Comparison of ENCODE assay signal across 21 cellular contexts in the genomic region with DNA sequence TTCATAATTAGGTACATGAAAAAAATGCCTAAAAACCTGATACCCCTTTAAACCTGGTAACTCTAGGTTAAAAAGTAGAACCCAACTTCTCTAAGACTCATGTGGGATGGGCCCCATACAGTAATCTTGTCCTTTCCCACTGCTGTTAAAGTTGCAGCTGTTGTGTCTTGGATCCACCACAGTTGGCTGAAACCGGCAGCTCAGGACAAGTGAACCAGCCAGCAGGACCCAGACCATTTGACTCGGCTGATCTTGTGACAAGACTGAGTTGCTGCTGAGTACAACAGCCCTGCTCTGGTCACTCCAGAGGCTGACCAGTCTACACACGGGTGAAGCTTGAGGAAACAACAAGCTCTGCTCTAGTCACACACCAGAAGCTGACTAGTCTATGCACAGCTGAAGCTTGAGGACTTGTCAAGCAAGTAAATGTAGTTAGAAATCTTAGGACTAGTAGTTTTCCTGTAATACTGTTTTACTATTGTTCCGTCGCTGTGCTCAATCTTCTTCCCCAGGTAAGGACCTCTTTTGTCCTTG.
"Had no signal": no experiment of that assay in that cellular context is flagged by ENCODE, and none has a peak within 500 bp of the region (broad histone marks: within the 10 kb centered on the region; RNA-seq: fewer than 3 reads in every experiment).

No MANE protein-coding gene starts in this region.

- H3K36me3 ChIP-seq: neutrophil, right atrium auricular region, thoracic aorta, transverse colon had no signal

- H3K36me3 Mint-ChIP-seq: naive thymus-derived CD4-positive, alpha-beta T cell; stimulated activated naive B cell treated with anti-CD40 and anti-IgM and Interleukin-4, amounts not matched to agents 10 μg/mL and 1 μg/mL and 100 μg/mL, for 72 hours had no signal

- H2AFZ ChIP-seq: hepatocyte had no signal

- H3K4me3 ChIP-seq: coronary artery, hepatocyte, lung, right atrium auricular region, thoracic aorta, transverse colon had no signal

- H3K9me3 ChIP-seq: neutrophil, right atrium auricular region, thoracic aorta, transverse colon had no signal

- H3K27ac ChIP-seq: coronary artery, foreskin keratinocyte, hepatocyte, neutrophil, right atrium auricular region, thoracic aorta, transverse colon had no signal

- H3K9me3 Mint-ChIP-seq: naive thymus-derived CD4-positive, alpha-beta T cell; stimulated activated naive B cell treated with anti-CD40 and anti-IgM and Interleukin-4, amounts not matched to agents 10 μg/mL and 1 μg/mL and 100 μg/mL, for 72 hours; stimulated activated naive CD8-positive, alpha-beta T cell treated with anti-CD3 and anti-CD28 coated beads, Interleukin-15, amount 100 ng/mL, for 72 hours had no signal

- H3K4me1 Mint-ChIP-seq: endodermal cell; naive thymus-derived CD4-positive, alpha-beta T cell; stimulated activated naive B cell treated with anti-CD40 and anti-IgM and Interleukin-4, amounts not matched to agents 10 μg/mL and 1 μg/mL and 100 μg/mL, for 72 hours; stimulated activated naive CD8-positive, alpha-beta T cell treated with anti-CD3 and anti-CD28 coated beads, Interleukin-15, amount 100 ng/mL, for 72 hours had no signal

- H3K27ac Mint-ChIP-seq: endodermal cell; naive thymus-derived CD4-positive, alpha-beta T cell; stimulated activated naive B cell treated with anti-CD40 and anti-IgM and Interleukin-4, amounts not matched to agents 10 μg/mL and 1 μg/mL and 100 μg/mL, for 72 hours; stimulated activated naive CD8-positive, alpha-beta T cell treated with anti-CD3 and anti-CD28 coated beads, Interleukin-15, amount 100 ng/mL, for 72 hours had no signal

- H3K4me1 ChIP-seq: foreskin keratinocyte had no signal

- H3K4me3 Mint-ChIP-seq: endodermal cell; naive thymus-derived CD4-positive, alpha-beta T cell; stimulated activated naive B cell treated with anti-CD40 and anti-IgM and Interleukin-4, amounts not matched to agents 10 μg/mL and 1 μg/mL and 100 μg/mL, for 72 hours; stimulated activated naive CD8-positive, alpha-beta T cell treated with anti-CD3 and anti-CD28 coated beads, Interleukin-15, amount 100 ng/mL, for 72 hours had no signal

- H3K79me2 ChIP-seq: hepatocyte had no signal

- DNase-seq: effector CD4-positive, alpha-beta T cell; endodermal cell; erythroblast; foreskin keratinocyte; left colon; left ventricle myocardium superior; mesenchymal stem cell; midbrain; naive thymus-derived CD4-positive, alpha-beta T cell; stimulated activated CD4-positive, alpha-beta T cell treated with anti-CD3 and anti-CD28 coated beads, Interleukin-15, amount 100 ng/mL, for 24 hours; stimulated activated CD4-positive, alpha-beta T cell treated with anti-CD3 and anti-CD28 coated beads, Interleukin-1b, Interleukin-23, amount 100 ng/mL, for 48 hours; stimulated activated CD4-positive, alpha-beta T cell treated with anti-CD3 and anti-CD28 coated beads, Interleukin-4, amount 100 ng/mL, for 24 hours; stimulated activated naive B cell treated with anti-CD40 and anti-IgM and Interleukin-4, amounts not matched to agents 10 μg/mL and 1 μg/mL and 100 μg/mL, for 72 hours; stimulated activated naive CD8-positive, alpha-beta T cell treated with anti-CD3 and anti-CD28 coated beads, Interleukin-15, amount 100 ng/mL, for 72 hours; transverse colon had no signal

- H3K27me3 ChIP-seq: hepatocyte, right atrium auricular region had no signal
